15 cellular contexts compared by ENCODE assay signal in the genomic region with DNA sequence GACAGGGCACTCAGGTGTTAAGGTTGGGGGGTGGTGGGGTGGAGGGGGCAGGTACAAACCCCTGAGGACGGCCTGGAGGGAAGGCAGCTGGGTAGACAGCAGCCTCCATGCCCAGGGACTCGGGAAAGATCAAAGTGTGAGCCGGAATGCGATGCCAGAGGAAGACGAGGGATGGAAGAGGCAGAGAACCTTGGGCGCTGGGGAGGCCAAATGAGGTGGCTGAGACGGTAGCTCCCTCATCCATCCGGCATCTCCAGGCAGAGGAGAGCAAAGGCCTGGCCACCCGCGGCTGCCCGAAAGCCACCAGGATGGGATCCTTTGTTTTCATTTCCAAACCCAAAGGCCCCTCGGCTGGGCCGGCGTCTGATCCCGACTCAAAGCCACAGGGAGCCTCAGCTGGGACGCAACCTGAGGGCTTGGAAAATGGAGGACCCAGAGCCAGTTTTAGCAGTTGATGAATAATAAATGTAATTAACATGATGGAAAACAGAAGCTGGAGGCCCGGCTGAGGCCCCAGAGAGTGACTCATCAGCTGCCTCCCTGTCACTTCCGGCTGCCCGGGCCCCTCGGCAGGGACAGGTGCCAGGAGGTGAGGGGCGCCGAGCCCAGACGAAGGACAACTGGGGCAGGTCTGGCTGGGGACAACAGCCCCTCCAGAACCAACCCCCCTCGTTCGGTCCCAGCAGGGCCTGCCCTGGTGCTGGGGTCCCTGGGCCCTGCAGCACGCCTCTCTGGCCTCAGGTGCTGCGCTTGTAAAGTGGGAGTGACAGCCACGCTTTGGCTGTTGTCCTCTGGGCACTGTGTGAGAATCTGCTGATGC.
A peak's percentile ranks its signal among the peaks of the same experiment; 100 is the strongest.
DNase-seq lines count a peak whose midpoint lies in the region; ATAC-seq and TF ChIP-seq lines count a peak whose summit lies in the region.
"Had no signal": no experiment of that assay in that cellular context is flagged by ENCODE, and none has a peak within 500 bp of the region (broad histone marks: within the 10 kb centered on the region; RNA-seq: fewer than 3 reads in every experiment).

No MANE protein-coding gene starts in this region.

- peak overlapping the region; percentile 37 for H3K27ac Mint-ChIP-seq in endodermal cell
- no peak overlapping the region for H3K27ac Mint-ChIP-seq in stimulated activated naive B cell treated with anti-CD40 and anti-IgM and Interleukin-4, amounts not matched to agents 10 μg/mL and 1 μg/mL and 100 μg/mL, for 72 hours
- H3K27ac Mint-ChIP-seq: activated T-cell treated with anti-CD3 and anti-CD28 coated beads, Interleukin-2, amount 50 U/mL, for 24 hours; type B pancreatic cell had no signal

- peak overlapping the region; percentile 57 for H3K18ac ChIP-seq in neuronal stem cell (ENCODE audit: low read length)

- H3K79me1 ChIP-seq in neuronal stem cell (ENCODE audit: low read depth, low read length), result no peaks in the 10 kb centered on the region

- H3K9ac ChIP-seq in endodermal cell (ENCODE audit: extremely low read depth, low read length, poor library complexity, severe bottlenecking) (no peak overlapping the region), neuronal stem cell (ENCODE audit: low read depth, low read length, poor library complexity) (peak overlapping the region; percentile 63)

- H3K4me1 ChIP-seq in endodermal cell (ENCODE audit: control insufficient read depth, insufficient read depth, low read length), result no peaks in the 10 kb centered on the region
- H3K4me1 ChIP-seq in neuronal stem cell (ENCODE audit: control insufficient read depth in 2 of 2, insufficient read depth in 1 of 2, low read depth in 1 of 2, low read length in 2 of 2), result peaks cover 5 to 7% of the 10 kb centered on the region in 2 donors
- H3K4me1 ChIP-seq: breast epithelium had no signal

- H2BK12ac ChIP-seq in neuronal stem cell (ENCODE audit: low read length), result peak overlapping the region; percentile 10

- H2BK5ac ChIP-seq in neuronal stem cell (ENCODE audit: low read length), result peak overlapping the region; percentile 39

- peak overlapping the region; percentile 71 for H3K14ac ChIP-seq in neuronal stem cell (ENCODE audit: low read length)

- H3K9me3 Mint-ChIP-seq in endodermal cell, result no peaks in the 10 kb centered on the region
- H3K9me3 Mint-ChIP-seq in stimulated activated naive B cell treated with anti-CD40 and anti-IgM and Interleukin-4, amounts not matched to agents 10 μg/mL and 1 μg/mL and 100 μg/mL, for 72 hours, result no peaks in the 10 kb centered on the region
- H3K9me3 Mint-ChIP-seq: activated T-cell treated with anti-CD3 and anti-CD28 coated beads, Interleukin-2, amount 50 U/mL, for 24 hours; type B pancreatic cell had no signal

- no peak for TF ChIP-seq CTCF in endodermal cell (conservative IDR thresholded peaks at IDR 0.05)

- ATAC-seq in stimulated activated naive B cell treated with anti-CD40 and anti-IgM and Interleukin-4, amounts not matched to agents 10 μg/mL and 1 μg/mL and 100 μg/mL, for 72 hours (replicated peaks), result no peak
- no peak for ATAC-seq in GM21528 (IDR thresholded peaks at IDR 0.05; ENCODE audit: low FRiP score, unreplicated experiment)
- ATAC-seq: naive thymus-derived CD4-positive, alpha-beta T cell had no signal

- H3K27me3 ChIP-seq in endodermal cell (ENCODE audit: control insufficient read depth, insufficient read depth, low read length, poor library complexity, severe bottlenecking) (no peaks in the 10 kb centered on the region), neuronal stem cell (ENCODE audit: control insufficient read depth in 3 of 3, insufficient read depth in 3 of 3, low read depth in 1 of 3, low read length in 3 of 3) (no peaks in the 10 kb centered on the region)
- H3K27me3 ChIP-seq: breast epithelium had no signal

- no peak overlapping the region for H3K4me2 ChIP-seq in neuronal stem cell (ENCODE audit: insufficient read depth, low read length, poor library complexity, severe bottlenecking)

- H3K27ac ChIP-seq in endodermal cell (ENCODE audit: low read depth, low read length), result peak overlapping the region; percentile 83
- H3K27ac ChIP-seq in neuronal stem cell (replicated peaks; ENCODE audit: low read length), result no peak overlapping the region
- H3K27ac ChIP-seq: breast epithelium, SK-N-MC had no signal

- H3K27me3 Mint-ChIP-seq in endodermal cell (ENCODE audit: insufficient read depth), result no peaks in the 10 kb centered on the region
- peaks cover 4% of the 10 kb centered on the region in 2 donors for H3K27me3 Mint-ChIP-seq in stimulated activated naive B cell treated with anti-CD40 and anti-IgM and Interleukin-4, amounts not matched to agents 10 μg/mL and 1 μg/mL and 100 μg/mL, for 72 hours
- H3K27me3 Mint-ChIP-seq: activated T-cell treated with anti-CD3 and anti-CD28 coated beads, Interleukin-2, amount 50 U/mL, for 24 hours had no signal

- H3K4me3 Mint-ChIP-seq in endodermal cell, result no peak overlapping the region
- no peak overlapping the region for H3K4me3 Mint-ChIP-seq in stimulated activated naive B cell treated with anti-CD40 and anti-IgM and Interleukin-4, amounts not matched to agents 10 μg/mL and 1 μg/mL and 100 μg/mL, for 72 hours
- H3K4me3 Mint-ChIP-seq: activated T-cell treated with anti-CD3 and anti-CD28 coated beads, Interleukin-2, amount 50 U/mL, for 24 hours; type B pancreatic cell had no signal

- H3K4ac ChIP-seq in neuronal stem cell (ENCODE audit: low read length), result no peak overlapping the region

- H3K36me3 Mint-ChIP-seq in endodermal cell (ENCODE audit: low read depth), result no peaks in the 10 kb centered on the region
- peaks cover 2 to 7% of the 10 kb centered on the region in 2 donors for H3K36me3 Mint-ChIP-seq in stimulated activated naive B cell treated with anti-CD40 and anti-IgM and Interleukin-4, amounts not matched to agents 10 μg/mL and 1 μg/mL and 100 μg/mL, for 72 hours
- H3K36me3 Mint-ChIP-seq: naive thymus-derived CD4-positive, alpha-beta T cell; type B pancreatic cell had no signal

- peak in 2 of 3 experiments; percentile 22 to 25 for DNase-seq in NCI-H1417 (lab: John Stamatoyannopoulos, UW)
- DNase-seq in NCI-H1417 treated with DMSO at 0.1 percent for 48 hours (lab: John Stamatoyannopoulos, UW), result no peak
- peak; percentile 76 for DNase-seq in NCI-H69 (lab: John Stamatoyannopoulos, UW)
- no peak for DNase-seq in endodermal cell
- no peak for DNase-seq in neuronal stem cell (ENCODE audit: low spot score)
- DNase-seq in NCI-H128 (lab: John Stamatoyannopoulos, UW; ENCODE audit: unreplicated experiment), result no peak
- no peak for DNase-seq in stimulated activated naive B cell treated with anti-CD40 and anti-IgM and Interleukin-4, amounts not matched to agents 10 μg/mL and 1 μg/mL and 100 μg/mL, for 72 hours
- DNase-seq: activated CD4-positive, CD25-positive, alpha-beta regulatory T cell treated with anti-CD3 and anti-CD28 coated beads, Interleukin-2, amount 50 U/mL, for 72 hours; activated T-cell treated with anti-CD3 and anti-CD28 coated beads, Interleukin-2, amount 50 U/mL, for 24 hours; naive thymus-derived CD4-positive, alpha-beta T cell; NCI-H774 had no signal

- peak overlapping the region; percentile 61 for H2AK5ac ChIP-seq in neuronal stem cell (ENCODE audit: low read depth, low read length)

- peak overlapping the region; percentile 22 for H2AFZ ChIP-seq in neuronal stem cell (ENCODE audit: low read length)

- no peaks in the 10 kb centered on the region for H3K4me1 Mint-ChIP-seq in endodermal cell
- peaks cover 4 to 6% of the 10 kb centered on the region in 2 donors for H3K4me1 Mint-ChIP-seq in stimulated activated naive B cell treated with anti-CD40 and anti-IgM and Interleukin-4, amounts not matched to agents 10 μg/mL and 1 μg/mL and 100 μg/mL, for 72 hours

- no peak overlapping the region for H2BK120ac ChIP-seq in neuronal stem cell (ENCODE audit: low read depth, low read length)

- H3K23ac ChIP-seq in neuronal stem cell (ENCODE audit: low read depth, low read length, poor library complexity), result peak overlapping the region; percentile 43

- WGBS in endodermal cell (ENCODE audit: insufficient coverage in 1 of 2, insufficient read length in 1 of 2), 2 experiments, result 76 to 82% methylated on average over 22 to 28 of the region's 28 CpGs
- no CpG with 5 or more reads among the region's 28 CpGs for WGBS in neuronal stem cell (ENCODE audit: extremely low coverage in 2 of 2, insufficient read length in 2 of 2, insufficient replicate concordance in 1 of 2), 2 donors

- H3K4me3 ChIP-seq in endodermal cell (ENCODE audit: low read length), result no peak overlapping the region
- no peak overlapping the region for H3K4me3 ChIP-seq in neuronal stem cell (ENCODE audit: low read length in 2 of 2)
- H3K4me3 ChIP-seq: breast epithelium, SK-N-MC had no signal

- no peak overlapping the region for H2BK15ac ChIP-seq in neuronal stem cell (ENCODE audit: low read length)

- H4K91ac ChIP-seq in neuronal stem cell (ENCODE audit: low read depth, low read length, poor library complexity), result no peak overlapping the region

- H3K9me3 ChIP-seq in endodermal cell (ENCODE audit: control insufficient read depth, low read length) (no peaks in the 10 kb centered on the region), neuronal stem cell (replicated peaks in 1 of 2; ENCODE audit: control insufficient read depth in 2 of 2, insufficient read depth in 1 of 2, low read depth in 1 of 2, low read length in 2 of 2) (peaks cover 0 to 2% of the 10 kb centered on the region in 2 donors)
- H3K9me3 ChIP-seq: breast epithelium had no signal

- no peak overlapping the region for H4K8ac ChIP-seq in neuronal stem cell (ENCODE audit: low read depth, low read length)

- H3K36me3 ChIP-seq in endodermal cell (ENCODE audit: control insufficient read depth, insufficient read depth, low read length) (no peaks in the 10 kb centered on the region), neuronal stem cell (replicated peaks in 1 of 2; ENCODE audit: control insufficient read depth in 2 of 2, insufficient read depth in 2 of 2, low read length in 2 of 2) (no peaks in the 10 kb centered on the region)
- H3K36me3 ChIP-seq: breast epithelium had no signal

Comparison
In these comparisons a context has a peak if more than half of its experiments do, and no peak if none do; other contexts are left out.
1. DNase-seq: peak in NCI-H1417 (2 of 3) and NCI-H69 (single experiment); none in NCI-H1417 treated with DMSO at 0.1 percent for 48 hours (single experiment), endodermal cell (single experiment), neuronal stem cell (single experiment), NCI-H128 (single experiment) and stimulated activated naive B cell treated with anti-CD40 and anti-IgM and Interleukin-4, amounts not matched to agents 10 μg/mL and 1 μg/mL and 100 μg/mL, for 72 hours (single experiment).